1 cellular context compared by ENCODE assay signal in the genomic region with DNA sequence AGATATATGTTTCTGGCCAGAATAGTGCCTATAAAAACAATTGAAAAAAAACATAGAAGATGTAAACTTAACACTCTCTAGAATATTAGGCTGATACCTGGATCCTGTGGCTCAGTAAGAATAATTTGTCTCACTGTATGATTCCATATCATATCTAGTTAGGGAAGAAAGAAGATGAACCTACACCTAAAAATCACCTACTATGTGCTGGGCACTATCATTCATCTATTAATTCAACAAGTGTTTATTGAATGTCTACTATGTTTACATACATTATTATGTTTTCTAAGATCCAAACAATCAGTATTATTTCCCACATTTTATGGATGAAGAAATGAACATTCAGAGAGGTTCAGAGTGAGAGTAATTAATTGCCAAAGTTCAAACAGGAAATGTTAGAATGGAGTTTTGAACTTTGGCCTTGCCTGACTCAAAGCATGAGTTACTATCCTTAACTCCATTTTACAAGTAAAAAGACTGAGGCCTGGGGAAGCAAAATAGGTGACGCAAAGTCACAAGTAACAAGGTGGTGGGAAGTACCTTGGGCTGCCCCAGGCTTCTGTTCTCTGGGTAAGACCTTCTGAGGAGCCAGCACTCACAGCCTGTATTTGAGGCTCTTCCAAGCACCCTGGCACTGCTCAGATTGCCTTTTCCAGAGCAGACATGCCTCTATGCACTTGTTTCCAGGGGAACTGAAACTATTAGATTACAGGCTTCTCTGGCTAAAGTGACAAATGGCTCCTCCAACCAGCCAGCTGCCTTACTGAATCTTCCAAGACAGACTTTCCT.
TF ChIP-seq lines count a peak whose summit lies in the region.

No MANE protein-coding gene starts in this region.

TF ChIP-seq in IMR-90, 13 proteins besides CTCF, POLR2A, EP300 and RAD21 (continued from another document):
- TF ChIP-seq, protein P1, sequence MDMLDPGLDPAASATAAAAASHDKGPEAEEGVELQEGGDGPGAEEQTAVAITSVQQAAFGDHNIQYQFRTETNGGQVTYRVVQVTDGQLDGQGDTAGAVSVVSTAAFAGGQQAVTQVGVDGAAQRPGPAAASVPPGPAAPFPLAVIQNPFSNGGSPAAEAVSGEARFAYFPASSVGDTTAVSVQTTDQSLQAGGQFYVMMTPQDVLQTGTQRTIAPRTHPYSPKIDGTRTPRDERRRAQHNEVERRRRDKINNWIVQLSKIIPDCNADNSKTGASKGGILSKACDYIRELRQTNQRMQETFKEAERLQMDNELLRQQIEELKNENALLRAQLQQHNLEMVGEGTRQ (IDR thresholded peaks at IDR 0.05; ENCODE audit: low read depth, low read length) = no peak
- no peak for TF ChIP-seq MAZ (IDR thresholded peaks at IDR 0.05; ENCODE audit: borderline replicate concordance, low read depth, low read length)
- no peak for TF ChIP-seq MAFK (IDR thresholded peaks at IDR 0.05; ENCODE audit: low read depth, low read length)
- TF ChIP-seq NFE2L2 (IDR thresholded peaks at IDR 0.05; ENCODE audit: low read depth, low read length) = no peak
- no peak for TF ChIP-seq CEBPB (IDR thresholded peaks at IDR 0.05; ENCODE audit: low read depth, low read length)
- TF ChIP-seq RCOR1 (IDR thresholded peaks at IDR 0.05; ENCODE audit: insufficient replicate concordance, low read length) = no peak
- TF ChIP-seq, protein P2, sequence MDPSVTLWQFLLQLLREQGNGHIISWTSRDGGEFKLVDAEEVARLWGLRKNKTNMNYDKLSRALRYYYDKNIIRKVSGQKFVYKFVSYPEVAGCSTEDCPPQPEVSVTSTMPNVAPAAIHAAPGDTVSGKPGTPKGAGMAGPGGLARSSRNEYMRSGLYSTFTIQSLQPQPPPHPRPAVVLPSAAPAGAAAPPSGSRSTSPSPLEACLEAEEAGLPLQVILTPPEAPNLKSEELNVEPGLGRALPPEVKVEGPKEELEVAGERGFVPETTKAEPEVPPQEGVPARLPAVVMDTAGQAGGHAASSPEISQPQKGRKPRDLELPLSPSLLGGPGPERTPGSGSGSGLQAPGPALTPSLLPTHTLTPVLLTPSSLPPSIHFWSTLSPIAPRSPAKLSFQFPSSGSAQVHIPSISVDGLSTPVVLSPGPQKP (IDR thresholded peaks at IDR 0.05; ENCODE audit: borderline replicate concordance, low read depth, low read length) = no peak
- TF ChIP-seq MXI1 (IDR thresholded peaks at IDR 0.05; ENCODE audit: borderline replicate concordance, low read depth, low read length) = no peak
- TF ChIP-seq FOS (IDR thresholded peaks at IDR 0.05; ENCODE audit: low read depth, low read length) = no peak
